30 cellular contexts compared by ENCODE assay signal in the genomic region with DNA sequence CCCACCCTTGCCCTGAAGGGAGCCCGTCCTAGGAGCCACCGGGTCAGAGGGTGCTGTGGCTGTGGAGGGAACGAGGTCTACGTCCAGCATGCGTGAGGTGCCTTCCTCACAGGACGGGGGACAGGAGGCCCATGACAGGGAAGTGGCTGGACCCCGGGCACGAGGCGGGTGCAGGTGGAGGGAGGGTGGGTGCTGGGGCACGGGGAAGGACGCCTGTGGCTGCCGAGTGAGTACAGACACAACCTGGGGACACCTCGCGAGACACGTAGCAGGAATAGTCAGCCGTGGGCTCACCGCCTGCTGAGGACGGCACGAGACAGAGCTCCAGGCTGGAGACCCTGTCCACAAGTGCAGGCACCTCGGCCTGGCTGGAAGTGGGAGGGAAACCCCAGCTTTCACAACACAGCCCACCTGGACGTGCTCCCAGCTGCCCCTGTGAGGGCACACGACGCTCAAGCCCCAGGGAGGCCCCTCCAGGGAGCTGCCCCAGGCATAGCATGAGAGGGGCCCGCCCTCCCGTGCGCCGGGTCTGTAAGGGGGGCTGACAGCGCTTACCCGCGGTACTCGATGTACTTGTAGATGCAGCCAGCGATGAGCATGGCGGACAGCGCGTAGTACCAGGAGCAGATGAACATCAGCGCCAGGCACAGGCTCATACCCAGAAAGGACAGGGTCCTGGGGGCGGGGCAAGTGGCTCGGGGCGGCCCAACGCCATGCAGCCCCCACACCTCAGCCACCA.
"Had no signal": no experiment of that assay in that cellular context is flagged by ENCODE, and none has a peak within 500 bp of the region (broad histone marks: within the 10 kb centered on the region; RNA-seq: fewer than 3 reads in every experiment).

No MANE protein-coding gene starts in this region.

- H3K4me3 Mint-ChIP-seq: activated CD4-positive, alpha-beta memory T cell treated with anti-CD3 and anti-CD28 coated beads for 36 hours; activated CD4-positive, alpha-beta T cell treated with anti-CD3 and anti-CD28 coated beads, Interleukin-2, amount 10 ng/mL, durations not matched to agents 24 days and 14 days; activated naive CD4-positive, alpha-beta T cell treated with anti-CD3 and anti-CD28 coated beads, Interleukin-2, amount 50 U/mL, for 24 hours; activated naive CD8-positive, alpha-beta T cell treated with anti-CD3 and anti-CD28 coated beads, Interleukin-2, amount 50 U/mL, for 24 hours; activated T-helper 1 cell treated with anti-CD3 and anti-CD28 coated beads, Interleukin-12 subunit alpha, Interleukin-12 subunit beta, Interleukin-2, Interleukin-4 antibody, amounts not matched to agents 30 ng/mL and 10 ng/mL and 1 ng/mL, durations not matched to agents 14 hours and 24 hours and 36 hours; immature natural killer cell; memory B cell; natural killer cell; neural progenitor cell; stimulated activated naive B cell treated with anti-CD40 and anti-IgM and Interleukin-4, amounts not matched to agents 10 μg/mL and 1 μg/mL and 100 μg/mL, for 72 hours had no signal

- H3K4me1 ChIP-seq: breast epithelium, esophagus muscularis mucosa, foreskin keratinocyte, heart left ventricle, neural progenitor cell, sigmoid colon, vagina had no signal

- H3K9ac ChIP-seq: neural progenitor cell had no signal

- DNase-seq: activated CD4-positive, alpha-beta memory T cell treated with anti-CD3 and anti-CD28 coated beads for 36 hours; activated CD4-positive, alpha-beta T cell treated with anti-CD3 and anti-CD28 coated beads, Interleukin-2, amount 10 ng/mL, durations not matched to agents 24 days and 14 days; activated CD4-positive, CD25-positive, alpha-beta regulatory T cell treated with anti-CD3 and anti-CD28 coated beads, Interleukin-2, amount 50 U/mL, for 72 hours; activated CD8-positive, alpha-beta memory T cell treated with anti-CD3 and anti-CD28 coated beads, Interleukin-2, amount 50 U/mL, for 4 hours; activated effector memory CD4-positive, alpha-beta T cell treated with anti-CD3 and anti-CD28 coated beads, Interleukin-2, amount 50 U/mL, for 16 hours; activated naive CD8-positive, alpha-beta T cell treated with anti-CD3 and anti-CD28 coated beads, Interleukin-2, amount 50 U/mL, for 24 hours; activated T-cell treated with anti-CD3 and anti-CD28 coated beads, Interleukin-2, amount 50 U/mL, for 1 hour; amygdala; central memory CD4-positive, alpha-beta T cell; foreskin keratinocyte; heart left ventricle; hypothalamus; immature natural killer cell; kidney; natural killer cell; sigmoid colon; small intestine; stimulated activated CD4-positive, alpha-beta T cell treated with anti-CD3 and anti-CD28 coated beads, Interleukin-4, amount 100 ng/mL, for 24 hours; stimulated activated naive B cell treated with anti-CD40 and anti-IgM and Interleukin-4, amounts not matched to agents 10 μg/mL and 1 μg/mL and 100 μg/mL, for 72 hours; T1000; trophoblast cell; WERI-Rb-1 had no signal

- ATAC-seq: activated naive CD8-positive, alpha-beta T cell treated with anti-CD3 and anti-CD28 coated beads, Interleukin-2, amount 50 U/mL, for 24 hours; foreskin keratinocyte; stimulated activated naive B cell treated with anti-CD40 and anti-IgM and Interleukin-4, amounts not matched to agents 10 μg/mL and 1 μg/mL and 100 μg/mL, for 72 hours had no signal

- H3K4me1 Mint-ChIP-seq: activated CD4-positive, alpha-beta T cell treated with anti-CD3 and anti-CD28 coated beads, Interleukin-2, amount 10 ng/mL, durations not matched to agents 24 days and 14 days; activated naive CD4-positive, alpha-beta T cell treated with anti-CD3 and anti-CD28 coated beads, Interleukin-2, amount 50 U/mL, for 24 hours; activated naive CD8-positive, alpha-beta T cell treated with anti-CD3 and anti-CD28 coated beads, Interleukin-2, amount 50 U/mL, for 24 hours; immature natural killer cell; natural killer cell; neural progenitor cell; stimulated activated naive B cell treated with anti-CD40 and anti-IgM and Interleukin-4, amounts not matched to agents 10 μg/mL and 1 μg/mL and 100 μg/mL, for 72 hours had no signal

- H3K9me3 Mint-ChIP-seq: activated CD4-positive, alpha-beta memory T cell treated with anti-CD3 and anti-CD28 coated beads for 36 hours; activated CD4-positive, alpha-beta T cell treated with anti-CD3 and anti-CD28 coated beads, Interleukin-2, amount 10 ng/mL, durations not matched to agents 24 days and 14 days; activated naive CD4-positive, alpha-beta T cell treated with anti-CD3 and anti-CD28 coated beads, Interleukin-2, amount 50 U/mL, for 24 hours; activated naive CD8-positive, alpha-beta T cell treated with anti-CD3 and anti-CD28 coated beads, Interleukin-2, amount 50 U/mL, for 24 hours; activated T-helper 1 cell treated with anti-CD3 and anti-CD28 coated beads, Interleukin-12 subunit alpha, Interleukin-12 subunit beta, Interleukin-2, Interleukin-4 antibody, amounts not matched to agents 30 ng/mL and 10 ng/mL and 1 ng/mL, durations not matched to agents 14 hours and 24 hours and 36 hours; immature natural killer cell; memory B cell; natural killer cell; neural progenitor cell; stimulated activated naive B cell treated with anti-CD40 and anti-IgM and Interleukin-4, amounts not matched to agents 10 μg/mL and 1 μg/mL and 100 μg/mL, for 72 hours had no signal

- H3K27me3 Mint-ChIP-seq: activated CD4-positive, alpha-beta memory T cell treated with anti-CD3 and anti-CD28 coated beads for 36 hours; activated CD4-positive, alpha-beta T cell treated with anti-CD3 and anti-CD28 coated beads, Interleukin-2, amount 10 ng/mL, durations not matched to agents 24 days and 14 days; activated naive CD4-positive, alpha-beta T cell treated with anti-CD3 and anti-CD28 coated beads, Interleukin-2, amount 50 U/mL, for 24 hours; activated naive CD8-positive, alpha-beta T cell treated with anti-CD3 and anti-CD28 coated beads, Interleukin-2, amount 50 U/mL, for 24 hours; memory B cell; progenitor cell of endocrine pancreas; stimulated activated naive B cell treated with anti-CD40 and anti-IgM and Interleukin-4, amounts not matched to agents 10 μg/mL and 1 μg/mL and 100 μg/mL, for 72 hours had no signal

- H3K27ac ChIP-seq: breast epithelium, esophagus muscularis mucosa, foreskin keratinocyte, heart left ventricle, sigmoid colon, vagina had no signal

- H3K27ac Mint-ChIP-seq: activated CD4-positive, alpha-beta memory T cell treated with anti-CD3 and anti-CD28 coated beads for 36 hours; activated CD4-positive, alpha-beta T cell treated with anti-CD3 and anti-CD28 coated beads, Interleukin-2, amount 10 ng/mL, durations not matched to agents 24 days and 14 days; activated naive CD4-positive, alpha-beta T cell treated with anti-CD3 and anti-CD28 coated beads, Interleukin-2, amount 50 U/mL, for 24 hours; activated naive CD8-positive, alpha-beta T cell treated with anti-CD3 and anti-CD28 coated beads, Interleukin-2, amount 50 U/mL, for 24 hours; activated T-helper 1 cell treated with anti-CD3 and anti-CD28 coated beads, Interleukin-12 subunit alpha, Interleukin-12 subunit beta, Interleukin-2, Interleukin-4 antibody, amounts not matched to agents 30 ng/mL and 10 ng/mL and 1 ng/mL, durations not matched to agents 14 hours and 24 hours and 36 hours; immature natural killer cell; memory B cell; natural killer cell; neural progenitor cell; progenitor cell of endocrine pancreas; stimulated activated naive B cell treated with anti-CD40 and anti-IgM and Interleukin-4, amounts not matched to agents 10 μg/mL and 1 μg/mL and 100 μg/mL, for 72 hours had no signal

- H3K36me3 ChIP-seq: neural progenitor cell had no signal

- H3K4me3 ChIP-seq: breast epithelium, esophagus muscularis mucosa, heart left ventricle, neural progenitor cell, sigmoid colon, vagina had no signal

- H3K36me3 Mint-ChIP-seq: activated CD4-positive, alpha-beta memory T cell treated with anti-CD3 and anti-CD28 coated beads for 36 hours; immature natural killer cell; natural killer cell had no signal

- H3K27me3 ChIP-seq: breast epithelium, esophagus muscularis mucosa, foreskin keratinocyte, heart left ventricle, neural progenitor cell, sigmoid colon, vagina had no signal

- H3K9me3 ChIP-seq: breast epithelium, esophagus muscularis mucosa, heart left ventricle, sigmoid colon, vagina had no signal
